ENCODE assay signal across 25 cellular contexts in genomic region chr14:63877594-63877993, GRCh38. TPM values are rescaled to one million over a fixed set of nuclear protein-coding genes. Genes with fewer than 3 reads are reported as not detected.
A peak's percentile ranks its signal among the peaks of the same experiment; 100 is the strongest.
DNase-seq lines count a peak whose midpoint lies in the region; ATAC-seq, FAIRE-seq and TF ChIP-seq lines count a peak whose summit lies in the region.
"Had no signal": no experiment of that assay in that cellular context is flagged by ENCODE, and none has a peak within 500 bp of the region (broad histone marks: within the 10 kb centered on the region; RNA-seq: fewer than 3 reads in every experiment).

No MANE protein-coding gene starts in this region.

- no peaks in the 10 kb centered on the region for H4K20me1 ChIP-seq in endothelial cell of umbilical vein (replicated peaks; ENCODE audit: control insufficient read depth, extremely low read depth, insufficient read depth, low read length)

- H3K79me2 ChIP-seq in endothelial cell of umbilical vein (ENCODE audit: control insufficient read depth, insufficient read depth, low read length) (peaks cover 3% of the 10 kb centered on the region), parathyroid adenoma (peaks cover 5% of the 10 kb centered on the region)

- no peaks in the 10 kb centered on the region for H3K9me3 Mint-ChIP-seq in activated naive CD4-positive, alpha-beta T cell treated with anti-CD3 and anti-CD28 coated beads, Interleukin-2, amount 10 ng/mL, durations not matched to agents 7 days and 5 days
- H3K9me3 Mint-ChIP-seq: IgD-negative memory B cell had no signal

- dilution Hi-C loops in endothelial cell of umbilical vein (cut with MboI; ENCODE audit: extremely low pct_ligation_motif_present, low sequenced_read_pairs), result no loop called here

- intact Hi-C loops in heart right ventricle (cut with DNase I), result no loop called here
- intact Hi-C loops in Right ventricle myocardium inferior (cut with DNase I), result no loop called here
- intact Hi-C loops in endothelial cell of umbilical vein (cut with micrococcal nuclease), result no loop called here
- intact Hi-C loops in uterus (cut with DNase I; ENCODE audit: low total_unique reads), result no loop called here
- intact Hi-C loops in adrenal gland (cut with DNase I), result no loop called here

- H3K9me1 ChIP-seq in endothelial cell of umbilical vein (replicated peaks; ENCODE audit: control insufficient read depth, extremely low read depth, insufficient read depth, low read length), result no peaks in the 10 kb centered on the region

- H3K9me3 ChIP-seq in heart right ventricle (no peaks in the 10 kb centered on the region), endothelial cell of umbilical vein (replicated peaks; ENCODE audit: control insufficient read depth, insufficient read depth, low read length) (no peaks in the 10 kb centered on the region), parathyroid adenoma (ENCODE audit: control insufficient read depth, low read length) (no peaks in the 10 kb centered on the region), uterus (no peaks in the 10 kb centered on the region), adrenal gland (replicated peaks in 1 of 3) (no peaks in the 10 kb centered on the region)
- H3K9me3 ChIP-seq: SJSA1 had no signal

- FAIRE-seq in endothelial cell of umbilical vein (lab: Jason Lieb, UNC), result peak; percentile 8
- FAIRE-seq: keratinocyte had no signal

- DNase-seq in heart right ventricle, result no peak
- DNase-seq in Right ventricle myocardium inferior (ENCODE audit: missing footprints), result no peak
- no peak for DNase-seq in endothelial cell of umbilical vein (ENCODE audit: low read depth, low spot score)
- no peak for DNase-seq in uterus
- no peak for DNase-seq in activated naive CD4-positive, alpha-beta T cell treated with anti-CD3 and anti-CD28 coated beads, Interleukin-2, amount 10 ng/mL, durations not matched to agents 7 days and 5 days
- DNase-seq in H4 (ENCODE audit: low spot score), result no peak
- DNase-seq in adrenal gland, result no peak
- DNase-seq: activated CD8-positive, alpha-beta memory T cell treated with anti-CD3 and anti-CD28 coated beads, Interleukin-2, amount 10 ng/mL, durations not matched to agents 7 days and 5 days; activated gamma-delta T cell; aorta; dermis blood vessel endothelial cell; erythroblast; GOT3; head of caudate nucleus; NCI-H2081; NCI-H526 treated with DMSO at 0.1 percent for 48 hours; OCI-M1; stimulated activated CD4-positive, alpha-beta T cell treated with anti-CD3 and anti-CD28 coated beads, Interleukin-4, amount 100 ng/mL, for 4 hours; stimulated activated CD8-positive, alpha-beta memory T cell treated with anti-CD3 and anti-CD28 coated beads, Interleukin-4, amount 100 ng/mL, for 48 hours; T1000 had no signal

- POLR2A ChIA-PET in endothelial cell of umbilical vein (lab: Charles Lee), result no interaction called here

- H3K4me1 ChIP-seq in heart right ventricle (peaks cover 4 to 67% (median 52%) of the 10 kb centered on the region in 9 donors), endothelial cell of umbilical vein (ENCODE audit: control insufficient read depth, extremely low read depth, insufficient read depth, low read length) (peaks cover 8% of the 10 kb centered on the region), parathyroid adenoma (peaks cover 4% of the 10 kb centered on the region), uterus (peaks cover 0 to 9% of the 10 kb centered on the region in 2 donors), adrenal gland (replicated peaks in 1 of 2) (peaks cover 6 to 24% of the 10 kb centered on the region in 2 donors)

- CTCF ChIA-PET in endothelial cell of umbilical vein (lab: Charles Lee), result interaction anchor here (0.7 to 1.3 kb wide), 5 partner anchors 11 to 129 kb away, joined by 3 to 4 read pairs (median 3); no protein-coding TSS in a partner anchor
- CTCF ChIA-PET in activated naive CD4-positive, alpha-beta T cell treated with anti-CD3 and anti-CD28 coated beads, Interleukin-2, amount 10 ng/mL, durations not matched to agents 7 days and 5 days (lab: Charles Lee), result no interaction called here

- TF ChIP-seq CTCF in heart right ventricle (IDR thresholded peaks at IDR 0.05) (no peak), endothelial cell of umbilical vein (IDR thresholded peaks at IDR 0.05; ENCODE audit: extremely low read depth in 1 of 2, insufficient read depth in 1 of 2, low read depth in 1 of 2, low read length in 2 of 2) (no peak), parathyroid adenoma (IDR thresholded peaks at IDR 0.05) (no peak), uterus (IDR thresholded peaks at IDR 0.05) (no peak), adrenal gland (IDR thresholded peaks at IDR 0.05) (no peak)

- H3K4me3 ChIP-seq in heart right ventricle (no peak overlapping the region), endothelial cell of umbilical vein (replicated peaks in 1 of 3; ENCODE audit: insufficient read depth in 1 of 3, low read depth in 1 of 3, low read length in 3 of 3) (no peak overlapping the region), parathyroid adenoma (ENCODE audit: low read depth, low read length) (no peak overlapping the region), uterus (no peak overlapping the region), adrenal gland (no peak overlapping the region)
- H3K4me3 ChIP-seq: SJSA1 had no signal

- ATAC-seq in heart right ventricle (no peak), Right ventricle myocardium inferior (no peak)
- ATAC-seq: activated CD8-positive, alpha-beta memory T cell treated with anti-CD3 and anti-CD28 coated beads, Interleukin-2, amount 10 ng/mL, durations not matched to agents 7 days and 5 days had no signal

- no peak overlapping the region for H3K4me2 ChIP-seq in endothelial cell of umbilical vein (ENCODE audit: insufficient read depth, low read length)
- no peak overlapping the region for H3K4me2 ChIP-seq in parathyroid adenoma (ENCODE audit: low read length)

- H2AFZ ChIP-seq in endothelial cell of umbilical vein (ENCODE audit: low read depth, low read length) (no peak overlapping the region), parathyroid adenoma (peak overlapping the region; percentile 24)

- 89 to 93% methylated on average over 3 of the region's 3 CpGs for WGBS in heart right ventricle, 2 donors
- 95 to 100% (median 97%) methylated on average over 3 of the region's 3 CpGs for WGBS in adrenal gland, 4 donors

- peaks cover 32% of the 10 kb centered on the region for H3K4me1 Mint-ChIP-seq in activated naive CD4-positive, alpha-beta T cell treated with anti-CD3 and anti-CD28 coated beads, Interleukin-2, amount 10 ng/mL, durations not matched to agents 7 days and 5 days

- H3K27me3 ChIP-seq in heart right ventricle (no peaks in the 10 kb centered on the region), endothelial cell of umbilical vein (ENCODE audit: control insufficient read depth in 2 of 2, insufficient read depth in 2 of 2, low read length in 2 of 2) (no peaks in the 10 kb centered on the region), parathyroid adenoma (ENCODE audit: control insufficient read depth, insufficient read depth, low read length) (no peaks in the 10 kb centered on the region), uterus (no peaks in the 10 kb centered on the region), adrenal gland (no peaks in the 10 kb centered on the region)
- H3K27me3 ChIP-seq: SJSA1 had no signal

- H3K27ac Mint-ChIP-seq in activated naive CD4-positive, alpha-beta T cell treated with anti-CD3 and anti-CD28 coated beads, Interleukin-2, amount 10 ng/mL, durations not matched to agents 7 days and 5 days, result no peak overlapping the region
- H3K27ac Mint-ChIP-seq: activated CD8-positive, alpha-beta memory T cell treated with anti-CD3 and anti-CD28 coated beads, Interleukin-2, amount 10 ng/mL, durations not matched to agents 7 days and 5 days; IgD-negative memory B cell had no signal

- no peak for TF ChIP-seq POLR2A in endothelial cell of umbilical vein (IDR thresholded peaks at IDR 0.05; ENCODE audit: low read depth, low read length)
- TF ChIP-seq POLR2A in uterus (IDR thresholded peaks at IDR 0.05), result no peak
- no peak for TF ChIP-seq POLR2A in adrenal gland (IDR thresholded peaks at IDR 0.05)

- H3K27me3 Mint-ChIP-seq in activated naive CD4-positive, alpha-beta T cell treated with anti-CD3 and anti-CD28 coated beads, Interleukin-2, amount 10 ng/mL, durations not matched to agents 7 days and 5 days, result no peaks in the 10 kb centered on the region
- H3K27me3 Mint-ChIP-seq: activated CD8-positive, alpha-beta memory T cell treated with anti-CD3 and anti-CD28 coated beads, Interleukin-2, amount 10 ng/mL, durations not matched to agents 7 days and 5 days; IgD-negative memory B cell had no signal

- H3K4me3 Mint-ChIP-seq in activated naive CD4-positive, alpha-beta T cell treated with anti-CD3 and anti-CD28 coated beads, Interleukin-2, amount 10 ng/mL, durations not matched to agents 7 days and 5 days, result no peak overlapping the region
- H3K4me3 Mint-ChIP-seq: activated CD8-positive, alpha-beta memory T cell treated with anti-CD3 and anti-CD28 coated beads, Interleukin-2, amount 10 ng/mL, durations not matched to agents 7 days and 5 days; IgD-negative memory B cell had no signal

- BruUV-seq in endothelial cell of umbilical vein (replicated peaks; lab: Mats Ljungman, UMichigan), result no TSS peak

- H3K9ac ChIP-seq in endothelial cell of umbilical vein (replicated peaks; ENCODE audit: extremely low read depth, insufficient read depth, low read length) (no peak overlapping the region), parathyroid adenoma (no peak overlapping the region)

- H3K36me3 ChIP-seq in heart right ventricle (no peaks in the 10 kb centered on the region), endothelial cell of umbilical vein (ENCODE audit: control insufficient read depth in 2 of 2, extremely low read depth in 1 of 2, insufficient read depth in 2 of 2, low read length in 2 of 2) (no peaks in the 10 kb centered on the region), parathyroid adenoma (ENCODE audit: control insufficient read depth, insufficient read depth, low read length) (no peaks in the 10 kb centered on the region), uterus (no peaks in the 10 kb centered on the region), adrenal gland (replicated peaks in 1 of 2) (no peaks in the 10 kb centered on the region)
- H3K36me3 ChIP-seq: SJSA1 had no signal

- H3K27ac ChIP-seq in heart right ventricle (peak overlapping the region in 9 of 10 donors; percentile 21 to 92 (median 77)), endothelial cell of umbilical vein (ENCODE audit: insufficient read depth, low read depth, low read length) (no peak overlapping the region), parathyroid adenoma (peak overlapping the region; percentile 40), uterus (peak overlapping the region; percentile 32 to 73), adrenal gland (peak overlapping the region in 2 of 5 donors; percentile 8 to 56)
- H3K27ac ChIP-seq: HL-60, SJSA1 had no signal

- H3K36me3 Mint-ChIP-seq in activated naive CD4-positive, alpha-beta T cell treated with anti-CD3 and anti-CD28 coated beads, Interleukin-2, amount 10 ng/mL, durations not matched to agents 7 days and 5 days, result peaks cover 47% of the 10 kb centered on the region

RNA-seq across cellular contexts. Expression of gene SYNE2, which starts 24.8 kb away (rescaled TPM):
- total RNA-seq in heart right ventricle (100 to 1,000 TPM in 6 of 10 donors, 10 to 100 TPM in 4; 88.4 to 205 (median 110) TPM), Right ventricle myocardium inferior (191 TPM), endothelial cell of umbilical vein (42.7 and 53.7 TPM in 2 replicates), uterus (100 to 1,000 TPM; 101 to 162 (median 114) TPM), adrenal gland (100 to 1,000 TPM in 1 of 8 donors, 10 to 100 TPM in 7; 21.4 to 140 (median 63.9) TPM)
- polyA plus RNA-seq in heart right ventricle (10 to 100 TPM; 43.6 to 98.7 TPM), endothelial cell of umbilical vein (16.0 and 17.6 TPM in 2 replicates), adrenal gland (10 to 100 TPM; 22.0 to 37.5 (median 26.9) TPM)
- 17.0 and 17.6 TPM in 2 replicates for polyA plus RNA-seq in endothelial cell of umbilical vein (2011; cell fraction: cytosol; rRNA removed)
- polyA plus RNA-seq in endothelial cell of umbilical vein (2011; cell fraction: nucleus; rRNA removed), result 79.1 and 92.8 TPM in 2 replicates
- polyA plus RNA-seq in endothelial cell of umbilical vein (2012), result 13.4 and 14.2 TPM in 2 replicates
- 117 and 118 TPM in 2 replicates for polyA minus RNA-seq in endothelial cell of umbilical vein
- 41.0 TPM for polyA minus RNA-seq in endothelial cell of umbilical vein (2011; cell fraction: cytosol; rRNA and poly(A)+ RNA removed)
- 256 and 331 TPM in 2 replicates for polyA minus RNA-seq in endothelial cell of umbilical vein (2011; cell fraction: nucleus; rRNA and poly(A)+ RNA removed)
- 6.1 and 10.3 TPM in 2 replicates for total RNA-seq in H4 (2014; rRNA removed; shearing (Covaris generic))
